Comparison of ENCODE assay signal across 10 cellular contexts in genomic region chr5:166493627-166494026, GRCh38.
"Had no signal": no experiment of that assay in that cellular context is flagged by ENCODE, and none has a peak within 500 bp of the region (broad histone marks: within the 10 kb centered on the region; RNA-seq: fewer than 3 reads in every experiment).

No MANE protein-coding gene starts in this region.

- H3K27me3 ChIP-seq: transverse colon had no signal

- H3K9me3 ChIP-seq: prostate gland, transverse colon had no signal

- H3K4me3 ChIP-seq: prostate gland, transverse colon had no signal

- DNase-seq: activated CD4-positive, alpha-beta T cell treated with anti-CD3 and anti-CD28 coated beads, Interleukin-2, amount 10 ng/mL, durations not matched to agents 7 days and 5 days; activated naive CD4-positive, alpha-beta T cell; dermis blood vessel endothelial cell; effector memory CD8-positive, alpha-beta T cell; nephron progenitor cell; occipital lobe; stimulated activated CD4-positive, alpha-beta T cell treated with anti-CD3 and anti-CD28 coated beads, Interleukin-4, amount 100 ng/mL, for 24 hours; stimulated activated naive CD4-positive, alpha-beta T cell; transverse colon had no signal

- H3K36me3 ChIP-seq: prostate gland, transverse colon had no signal

- H3K4me1 ChIP-seq: prostate gland, transverse colon had no signal

- ATAC-seq: effector memory CD8-positive, alpha-beta T cell had no signal

- H3K9me3 Mint-ChIP-seq: nephron progenitor cell had no signal

- H3K4me3 Mint-ChIP-seq: activated CD4-positive, alpha-beta T cell treated with anti-CD3 and anti-CD28 coated beads, Interleukin-2, amount 10 ng/mL, durations not matched to agents 7 days and 5 days; effector memory CD8-positive, alpha-beta T cell; nephron progenitor cell had no signal

- H3K27me3 Mint-ChIP-seq: activated CD4-positive, alpha-beta T cell treated with anti-CD3 and anti-CD28 coated beads, Interleukin-2, amount 10 ng/mL, durations not matched to agents 7 days and 5 days; effector memory CD8-positive, alpha-beta T cell had no signal

- H3K27ac ChIP-seq: prostate gland, transverse colon had no signal

- H3K4me1 Mint-ChIP-seq: activated CD4-positive, alpha-beta T cell treated with anti-CD3 and anti-CD28 coated beads, Interleukin-2, amount 10 ng/mL, durations not matched to agents 7 days and 5 days; nephron progenitor cell had no signal

- H3K27ac Mint-ChIP-seq: activated CD4-positive, alpha-beta T cell treated with anti-CD3 and anti-CD28 coated beads, Interleukin-2, amount 10 ng/mL, durations not matched to agents 7 days and 5 days; effector memory CD8-positive, alpha-beta T cell; nephron progenitor cell had no signal
